In the genomic region with DNA sequence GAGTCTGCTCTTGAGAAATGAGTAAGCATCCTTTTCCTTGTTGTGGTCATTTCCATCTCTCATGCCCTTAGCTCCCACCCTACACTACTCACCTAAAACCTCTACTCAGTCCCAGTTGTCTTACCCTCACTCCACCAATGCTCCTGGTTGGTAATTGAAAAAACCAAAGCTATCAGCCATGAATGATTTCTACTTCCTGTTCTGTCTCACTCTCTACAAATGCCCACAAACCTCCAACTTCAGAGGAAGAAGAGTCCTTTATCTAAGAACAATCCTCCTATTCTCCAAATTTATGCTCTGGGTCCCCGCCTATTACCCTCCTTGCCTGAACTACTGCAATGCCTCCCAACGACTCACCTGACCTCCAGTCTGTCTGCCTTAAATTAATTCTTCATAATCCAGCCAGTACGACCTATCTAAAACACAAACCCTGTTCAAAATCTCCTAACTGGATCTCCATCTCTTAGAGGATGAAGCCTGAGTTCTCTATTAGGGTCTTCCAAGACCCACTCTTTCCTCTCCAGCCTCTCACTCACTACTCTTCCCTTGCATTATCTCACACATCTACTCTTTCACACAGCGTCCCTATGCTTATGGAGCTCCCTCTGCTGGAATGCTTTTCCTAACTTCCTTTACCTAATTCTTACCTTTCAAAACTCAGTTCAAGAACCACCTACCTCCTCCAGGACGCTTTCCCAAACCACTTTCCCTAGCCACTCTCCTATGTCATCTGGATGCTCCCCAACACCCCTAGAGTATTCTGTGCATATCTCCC, we compare ENCODE assay signal across 8 cellular contexts. TPM values are rescaled to one million over a fixed set of nuclear protein-coding genes. Genes with fewer than 3 reads are reported as not detected.
DNase-seq lines count a peak whose midpoint lies in the region; ATAC-seq, FAIRE-seq and TF ChIP-seq lines count a peak whose summit lies in the region.

No MANE protein-coding gene starts in this region.

- H3K27ac ChIP-seq in kidney (ENCODE audit: low read depth in 2 of 2, low read length in 2 of 2): no peak overlapping the region
- H3K27ac ChIP-seq in gastrocnemius medialis: no peak overlapping the region

- CTCF ChIA-PET in activated CD4-positive, alpha-beta memory T cell treated with anti-CD3 and anti-CD28 coated beads, Interleukin-2, amount 10 ng/mL, durations not matched to agents 7 days and 5 days (lab: Charles Lee): interaction anchor here (0.5 to 7.7 kb wide), 25 partner anchors 12 to 290 kb away, joined by 3 to 213 read pairs (median 6); a partner anchor contains a TSS

- H3K27ac Mint-ChIP-seq in activated CD4-positive, alpha-beta memory T cell treated with anti-CD3 and anti-CD28 coated beads, Interleukin-2, amount 10 ng/mL, durations not matched to agents 7 days and 5 days: peak overlapping the region; percentile 76

- H3K27me3 ChIP-seq in gastrocnemius medialis: no peaks in the 10 kb centered on the region

- no peaks in the 10 kb centered on the region for H3K27me3 Mint-ChIP-seq in activated CD4-positive, alpha-beta memory T cell treated with anti-CD3 and anti-CD28 coated beads, Interleukin-2, amount 10 ng/mL, durations not matched to agents 7 days and 5 days

- no peaks in the 10 kb centered on the region for H3K9me3 ChIP-seq in kidney (ENCODE audit: control insufficient read depth in 1 of 2, low read length in 2 of 2)
- no peaks in the 10 kb centered on the region for H3K9me3 ChIP-seq in gastrocnemius medialis

- H3K4me3 ChIP-seq in Jurkat, Clone E6-1 (ENCODE audit: low read length): no peak overlapping the region
- H3K4me3 ChIP-seq in kidney (ENCODE audit: low read length in 2 of 2): no peak overlapping the region
- no peak overlapping the region for H3K4me3 ChIP-seq in gastrocnemius medialis

- FAIRE-seq in kidney (lab: Jason Lieb, UNC): no peak

- peaks cover 32% of the 10 kb centered on the region for H3K36me3 Mint-ChIP-seq in activated CD4-positive, alpha-beta memory T cell treated with anti-CD3 and anti-CD28 coated beads, Interleukin-2, amount 10 ng/mL, durations not matched to agents 7 days and 5 days (ENCODE audit: low read depth)

- peaks cover 54% of the 10 kb centered on the region for H3K4me1 Mint-ChIP-seq in activated CD4-positive, alpha-beta memory T cell treated with anti-CD3 and anti-CD28 coated beads, Interleukin-2, amount 10 ng/mL, durations not matched to agents 7 days and 5 days

- no peak overlapping the region for H3K9ac ChIP-seq in kidney (ENCODE audit: low read length in 2 of 2)

- no peaks in the 10 kb centered on the region for H3K9me3 Mint-ChIP-seq in activated CD4-positive, alpha-beta memory T cell treated with anti-CD3 and anti-CD28 coated beads, Interleukin-2, amount 10 ng/mL, durations not matched to agents 7 days and 5 days

- intact Hi-C loops in kidney (cut with DNase I) (no loop called here), gastrocnemius medialis (cut with DNase I; ENCODE audit: low total_unique reads) (loop anchor here (10.0 kb wide), 1 partner anchor 133 kb away; a partner anchor contains a TSS)

- POLR2A ChIA-PET in activated CD4-positive, alpha-beta memory T cell treated with anti-CD3 and anti-CD28 coated beads, Interleukin-2, amount 10 ng/mL, durations not matched to agents 7 days and 5 days (lab: Charles Lee): interaction anchor here (0.7 to 7.3 kb wide), 13 partner anchors 13 to 240 kb away, joined by 3 to 97 read pairs (median 7); a partner anchor contains a TSS

- ATAC-seq in GM21367 (IDR thresholded peaks at IDR 0.05; ENCODE audit: unreplicated experiment): peak; percentile 11
- no peak for ATAC-seq in gastrocnemius medialis

- peaks cover 21 to 30% of the 10 kb centered on the region in 2 donors for H3K36me3 ChIP-seq in kidney (ENCODE audit: control insufficient read depth in 1 of 2, insufficient read depth in 2 of 2, low read length in 2 of 2)
- peaks cover 0 to 18% of the 10 kb centered on the region in 2 donors for H3K36me3 ChIP-seq in gastrocnemius medialis

- H3K4me1 ChIP-seq in kidney (ENCODE audit: control insufficient read depth in 1 of 2, insufficient read depth in 1 of 2, low read depth in 1 of 2, low read length in 2 of 2) (peaks cover 8 to 17% of the 10 kb centered on the region in 2 donors), gastrocnemius medialis (peaks cover 13 to 20% of the 10 kb centered on the region in 2 donors)

- in situ Hi-C loops in gastrocnemius medialis (cut with MboI; ENCODE audit: low sequenced_read_pairs in 4 of 4): loop anchor here in 3 of 4 donors (5.0 to 10.0 kb wide), 2 partner anchors 53 to 55 kb away; a partner anchor contains a TSS

- TF ChIP-seq POLR2A in gastrocnemius medialis (IDR thresholded peaks at IDR 0.05): no peak

- H3K4me3 Mint-ChIP-seq in activated CD4-positive, alpha-beta memory T cell treated with anti-CD3 and anti-CD28 coated beads, Interleukin-2, amount 10 ng/mL, durations not matched to agents 7 days and 5 days: no peak overlapping the region

- TF ChIP-seq CTCF in kidney (IDR thresholded peaks at IDR 0.05; ENCODE audit: borderline replicate concordance, extremely low read depth, insufficient read depth) (peak; percentile 28), gastrocnemius medialis (IDR thresholded peaks at IDR 0.05 in 4 of 5, conservative IDR thresholded peaks at IDR 0.05 in 1 of 5) (no peak)

- DNase-seq in Daoy (ENCODE audit: low read depth) (peak; percentile 32), kidney (no peak), medulla oblongata (ENCODE audit: extremely low spot score) (no peak), HPDE6-E6E7 (ENCODE audit: extremely low spot score) (no peak), gastrocnemius medialis (no peak)
- peak; percentile 57 for DNase-seq in Jurkat, Clone E6-1 (ENCODE audit: low read depth, low spot score)
- DNase-seq in activated CD4-positive, alpha-beta memory T cell treated with anti-CD3 and anti-CD28 coated beads, Interleukin-2, amount 10 ng/mL, durations not matched to agents 7 days and 5 days: no peak

RNA-seq across cellular contexts. Expression of a gene that starts 2.2 kb away (rescaled TPM):
- 1.7 and 4.9 TPM in 2 replicates for total RNA-seq in Daoy (2014; rRNA removed; shearing (Covaris generic))
- 29.6 TPM for polyA plus RNA-seq in Jurkat, Clone E6-1 (2012; ENCODE audit: insufficient read depth, insufficient read length)
- 10 to 100 TPM; 31.6 to 33.4 TPM for total RNA-seq in activated CD4-positive, alpha-beta memory T cell treated with anti-CD3 and anti-CD28 coated beads, Interleukin-2, amount 10 ng/mL, durations not matched to agents 7 days and 5 days
- 32.7 TPM for total RNA-seq in kidney
- polyA plus RNA-seq in kidney (ENCODE audit: insufficient read depth, low read depth, low replicate concordance): 56.7 TPM
- 10 to 100 TPM in 2 of 4 donors, 1 to 10 TPM in 2; 1.9 to 12.2 (median 8.2) TPM for total RNA-seq in gastrocnemius medialis

RNA-seq across cellular contexts. Expression of a gene that starts 2.3 kb away (rescaled TPM):
- 15.8 and 17.1 TPM in 2 replicates for total RNA-seq in Daoy (2014; rRNA removed; shearing (Covaris generic))
- 20.1 TPM for polyA plus RNA-seq in Jurkat, Clone E6-1 (2012; ENCODE audit: insufficient read depth, insufficient read length)
- total RNA-seq in activated CD4-positive, alpha-beta memory T cell treated with anti-CD3 and anti-CD28 coated beads, Interleukin-2, amount 10 ng/mL, durations not matched to agents 7 days and 5 days: 10 to 100 TPM; 25.8 to 27.7 TPM
- 25.7 TPM for total RNA-seq in kidney
- 8.6 TPM for polyA plus RNA-seq in kidney (ENCODE audit: insufficient read depth, low read depth, low replicate concordance)
- total RNA-seq in gastrocnemius medialis: 10 to 100 TPM; 27.2 to 43.5 (median 32.2) TPM

RNA-seq across cellular contexts. Expression of a gene that starts 10.4 kb away (rescaled TPM):
- total RNA-seq in Daoy (2014; rRNA removed; shearing (Covaris generic)): 0.06 TPM in 1 of 2 replicates, not detected in the other
- 15.1 TPM for polyA plus RNA-seq in Jurkat, Clone E6-1 (2012; ENCODE audit: insufficient read depth, insufficient read length)
- 10 to 100 TPM; 38.4 to 39.6 TPM for total RNA-seq in activated CD4-positive, alpha-beta memory T cell treated with anti-CD3 and anti-CD28 coated beads, Interleukin-2, amount 10 ng/mL, durations not matched to agents 7 days and 5 days
- total RNA-seq in kidney: 22.4 TPM
- 49.7 TPM for polyA plus RNA-seq in kidney (ENCODE audit: insufficient read depth, low read depth, low replicate concordance)
- 1 to 10 TPM in 1 of 4 donors, under 1 TPM in 3; 0.39 to 1.5 (median 0.88) TPM for total RNA-seq in gastrocnemius medialis

RNA-seq across cellular contexts. Expression of a gene that starts 12.6 kb away (rescaled TPM):
- 6.9 and 16.7 TPM in 2 replicates for total RNA-seq in Daoy (2014; rRNA removed; shearing (Covaris generic))
- 12.5 TPM for polyA plus RNA-seq in Jurkat, Clone E6-1 (2012; ENCODE audit: insufficient read depth, insufficient read length)
- total RNA-seq in activated CD4-positive, alpha-beta memory T cell treated with anti-CD3 and anti-CD28 coated beads, Interleukin-2, amount 10 ng/mL, durations not matched to agents 7 days and 5 days: 10 to 100 TPM; 18.5 to 19.6 TPM
- total RNA-seq in kidney (9.2 TPM), gastrocnemius medialis (1 to 10 TPM in 2 of 4 donors, under 1 TPM in 2; 0.39 to 3.3 (median 2.0) TPM)
- 0.67 TPM for polyA plus RNA-seq in kidney (ENCODE audit: insufficient read depth, low read depth, low replicate concordance)

RNA-seq across cellular contexts. Expression of a gene that starts 13.9 kb away (rescaled TPM):
- 2.5 and 6.3 TPM in 2 replicates for total RNA-seq in Daoy (2014; rRNA removed; shearing (Covaris generic))
- 10.9 TPM for polyA plus RNA-seq in Jurkat, Clone E6-1 (2012; ENCODE audit: insufficient read depth, insufficient read length)
- 10 to 100 TPM; 36.1 to 37.9 TPM for total RNA-seq in activated CD4-positive, alpha-beta memory T cell treated with anti-CD3 and anti-CD28 coated beads, Interleukin-2, amount 10 ng/mL, durations not matched to agents 7 days and 5 days
- 9.3 TPM for total RNA-seq in kidney
- 4.6 TPM for polyA plus RNA-seq in kidney (ENCODE audit: insufficient read depth, low read depth, low replicate concordance)
- 1 to 10 TPM in 2 of 4 donors, under 1 TPM in 2; 0.13 to 2.2 (median 0.75) TPM for total RNA-seq in gastrocnemius medialis

Comparison
In these comparisons a context has a peak if more than half of its experiments do, and no peak if none do; other contexts are left out.
1. DNase-seq: peak in Daoy (single experiment) and Jurkat, Clone E6-1 (single experiment); none in activated CD4-positive, alpha-beta memory T cell treated with anti-CD3 and anti-CD28 coated beads, Interleukin-2, amount 10 ng/mL, durations not matched to agents 7 days and 5 days (single experiment), kidney (single experiment), medulla oblongata (single experiment), HPDE6-E6E7 (single experiment) and gastrocnemius medialis (0 of 2).